In the genomic region with DNA sequence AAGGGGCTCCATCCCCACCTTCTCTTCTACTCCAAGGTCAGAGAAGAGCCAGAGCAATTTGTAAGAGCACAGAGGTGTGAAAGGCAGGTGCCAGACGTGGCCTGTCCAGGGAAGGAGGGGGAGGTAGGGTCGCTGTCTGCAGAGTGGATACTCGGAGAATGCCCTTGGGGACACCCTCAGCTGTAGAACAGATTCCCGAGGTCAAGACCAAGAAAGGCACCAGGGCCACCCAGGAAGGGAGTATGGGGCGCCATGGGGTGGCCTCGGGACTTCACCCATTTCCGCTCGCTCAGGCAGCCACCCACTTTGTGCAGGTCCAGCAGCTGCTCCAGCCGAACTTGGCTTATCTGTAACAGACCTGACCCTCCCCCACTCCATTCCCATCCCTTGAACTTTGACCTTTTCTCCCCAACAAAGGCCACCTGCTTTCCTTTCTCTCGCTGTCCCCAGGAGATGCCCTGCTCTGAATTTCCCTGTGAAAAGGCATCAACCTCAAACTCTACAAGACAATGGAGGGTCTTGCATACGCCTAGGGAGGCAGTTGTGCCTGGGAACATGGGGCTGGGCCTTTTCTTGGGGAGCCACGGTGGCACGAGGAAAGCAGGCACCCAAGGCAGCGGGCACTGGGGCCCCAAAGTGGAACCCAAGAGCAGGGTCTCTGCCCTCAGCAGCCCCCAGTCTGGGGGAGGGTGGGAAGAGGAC, we compare ENCODE assay signal across 18 cellular contexts.
"Had no signal": no experiment of that assay in that cellular context is flagged by ENCODE, and none has a peak within 500 bp of the region (broad histone marks: within the 10 kb centered on the region; RNA-seq: fewer than 3 reads in every experiment).

No MANE protein-coding gene starts in this region.

- H3K9me3 ChIP-seq: spleen, tibial nerve had no signal

- H3K27ac Mint-ChIP-seq: activated naive CD4-positive, alpha-beta T cell treated with anti-CD3 and anti-CD28 coated beads, Interleukin-2, amount 50 U/mL, for 72 hours; activated T-cell treated with anti-CD3 and anti-CD28 coated beads, Interleukin-2, amount 50 U/mL, for 24 hours; mesothelial cell of epicardium; stimulated activated memory B cell treated with anti-CD40 and anti-IgM and Interleukin-4, amounts not matched to agents 10 μg/mL and 1 μg/mL and 100 μg/mL, for 72 hours; T-helper 1 cell treated with Interleukin-12 subunit alpha and Interleukin-12 subunit beta and Interleukin-4 antibody, amounts not matched to agents 30 μg/mL and 1 μg/mL, for 36 hours had no signal

- H3K9me3 Mint-ChIP-seq: activated naive CD4-positive, alpha-beta T cell treated with anti-CD3 and anti-CD28 coated beads, Interleukin-2, amount 50 U/mL, for 72 hours; activated T-cell treated with anti-CD3 and anti-CD28 coated beads, Interleukin-2, amount 50 U/mL, for 24 hours; brain; central memory CD8-positive, alpha-beta T cell; mesothelial cell of epicardium; T-helper 1 cell treated with Interleukin-12 subunit alpha and Interleukin-12 subunit beta and Interleukin-4 antibody, amounts not matched to agents 30 μg/mL and 1 μg/mL, for 36 hours had no signal

- H3K4me3 Mint-ChIP-seq: activated T-cell treated with anti-CD3 and anti-CD28 coated beads, Interleukin-2, amount 50 U/mL, for 24 hours; brain; central memory CD8-positive, alpha-beta T cell; mesothelial cell of epicardium; stimulated activated memory B cell treated with anti-CD40 and anti-IgM and Interleukin-4, amounts not matched to agents 10 μg/mL and 1 μg/mL and 100 μg/mL, for 72 hours; T-helper 1 cell treated with Interleukin-12 subunit alpha and Interleukin-12 subunit beta and Interleukin-4 antibody, amounts not matched to agents 30 μg/mL and 1 μg/mL, for 36 hours had no signal

- H3K4me1 ChIP-seq: tibial nerve had no signal

- H3K4me3 ChIP-seq: hepatocyte, spleen, tibial nerve had no signal

- DNase-seq: activated CD4-positive, alpha-beta T cell treated with anti-CD3 and anti-CD28 coated beads, Interleukin-2, amount 50 U/mL, for 4 hours; activated effector memory CD4-positive, alpha-beta T cell treated with anti-CD3 and anti-CD28 coated beads, Interleukin-2, amount 50 U/mL, for 16 hours; activated T-cell treated with anti-CD3 and anti-CD28 coated beads, Interleukin-2, amount 50 U/mL, for 24 hours; amniotic stem cell; effector memory CD4-positive, alpha-beta T cell; kidney; nucleus accumbens; spleen; stimulated activated CD4-positive, alpha-beta T cell treated with anti-CD3 and anti-CD28 coated beads, Interleukin-1b, Interleukin-23, amount 100 ng/mL, for 48 hours had no signal

- H3K36me3 Mint-ChIP-seq: activated naive CD4-positive, alpha-beta T cell treated with anti-CD3 and anti-CD28 coated beads, Interleukin-2, amount 50 U/mL, for 72 hours; brain; mesothelial cell of epicardium; stimulated activated memory B cell treated with anti-CD40 and anti-IgM and Interleukin-4, amounts not matched to agents 10 μg/mL and 1 μg/mL and 100 μg/mL, for 72 hours had no signal

- H3K4me1 Mint-ChIP-seq: central memory CD8-positive, alpha-beta T cell had no signal

- H3K36me3 ChIP-seq: spleen, tibial nerve had no signal

- H3K27me3 ChIP-seq: hepatocyte, tibial nerve had no signal

- H3K27ac ChIP-seq: epithelial cell of prostate, hepatocyte, spleen, tibial nerve had no signal

- H3K27me3 Mint-ChIP-seq: activated T-cell treated with anti-CD3 and anti-CD28 coated beads, Interleukin-2, amount 50 U/mL, for 24 hours; brain had no signal
